In genomic region chr11:46555269-46556054, GRCh38 we compare ENCODE assay signal across 8 cellular contexts. TPM values are rescaled to one million over a fixed set of nuclear protein-coding genes. Genes with fewer than 3 reads are reported as not detected.
DNase-seq lines count a peak whose midpoint lies in the region; ATAC-seq and FAIRE-seq lines count a peak whose summit lies in the region.
"Had no signal": no experiment of that assay in that cellular context is flagged by ENCODE, and none has a peak within 500 bp of the region (broad histone marks: within the 10 kb centered on the region; RNA-seq: fewer than 3 reads in every experiment).

No MANE protein-coding gene starts in this region.

- H3K9me3 Mint-ChIP-seq in stimulated activated effector memory CD8-positive, alpha-beta T cell treated with anti-CD3 and anti-CD28 coated beads, Interleukin-12 subunit alpha, Interleukin-12 subunit beta, amount 100 ng/mL, for 72 hours: no peaks in the 10 kb centered on the region

- peak overlapping the region; percentile 73 for H3K27ac Mint-ChIP-seq in stimulated activated effector memory CD8-positive, alpha-beta T cell treated with anti-CD3 and anti-CD28 coated beads, Interleukin-12 subunit alpha, Interleukin-12 subunit beta, amount 100 ng/mL, for 72 hours

- FAIRE-seq in endometrium (lab: Jason Lieb, UNC) (peak; percentile 23), RCC 7860 (lab: Jason Lieb, UNC) (no peak)

- peak; percentile 48 for ATAC-seq in GM21423 (IDR thresholded peaks at IDR 0.05; ENCODE audit: unreplicated experiment)
- ATAC-seq in stimulated activated effector memory CD8-positive, alpha-beta T cell treated with anti-CD3 and anti-CD28 coated beads, Interleukin-12 subunit alpha, Interleukin-12 subunit beta, amount 100 ng/mL, for 72 hours: peak; percentile 81
- ATAC-seq in GM19023 (IDR thresholded peaks at IDR 0.05; ENCODE audit: unreplicated experiment): no peak

- peaks cover 46% of the 10 kb centered on the region for H3K4me1 Mint-ChIP-seq in stimulated activated effector memory CD8-positive, alpha-beta T cell treated with anti-CD3 and anti-CD28 coated beads, Interleukin-12 subunit alpha, Interleukin-12 subunit beta, amount 100 ng/mL, for 72 hours

- H3K36me3 Mint-ChIP-seq in stimulated activated effector memory CD8-positive, alpha-beta T cell treated with anti-CD3 and anti-CD28 coated beads, Interleukin-12 subunit alpha, Interleukin-12 subunit beta, amount 100 ng/mL, for 72 hours: no peaks in the 10 kb centered on the region

- peak; percentile 27 for DNase-seq in M059J (ENCODE audit: low read depth)
- no peak for DNase-seq in stimulated activated effector memory CD8-positive, alpha-beta T cell treated with anti-CD3 and anti-CD28 coated beads, Interleukin-12 subunit alpha, Interleukin-12 subunit beta, amount 100 ng/mL, for 72 hours (ENCODE audit: low spot score in 2 of 2)
- DNase-seq in SIG-M5 (lab: John Stamatoyannopoulos, UW): no peak
- DNase-seq in RCC 7860 (ENCODE audit: low spot score): no peak
- DNase-seq: T-helper 9 cell had no signal

- no peak overlapping the region for H3K4me3 Mint-ChIP-seq in stimulated activated effector memory CD8-positive, alpha-beta T cell treated with anti-CD3 and anti-CD28 coated beads, Interleukin-12 subunit alpha, Interleukin-12 subunit beta, amount 100 ng/mL, for 72 hours

RNA-seq across cellular contexts. Expression of gene AMBRA1, which starts 38.4 kb away (rescaled TPM):
- 28.6 and 32.2 TPM in 2 replicates for total RNA-seq in M059J (2014; rRNA removed; shearing (Covaris generic))
